In the genomic region with DNA sequence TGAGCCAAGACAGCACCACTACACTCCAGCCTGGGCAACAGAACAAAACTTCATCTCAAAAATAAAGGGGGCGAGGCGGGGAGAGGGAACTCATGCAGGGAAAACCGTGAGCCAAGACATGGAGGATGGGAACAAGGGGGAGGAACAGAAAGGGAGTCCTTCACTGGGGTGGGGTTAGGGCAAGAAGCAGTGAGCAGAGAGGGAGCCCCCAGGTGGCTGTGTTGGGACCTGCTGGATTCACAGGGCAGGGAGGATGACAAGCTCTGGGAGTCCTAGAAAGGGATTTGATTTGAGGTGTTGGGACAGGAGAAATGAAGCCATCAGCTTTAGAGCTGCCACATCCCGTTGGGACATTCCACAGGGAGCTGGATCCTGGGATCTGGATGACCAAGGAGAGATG, we compare ENCODE assay signal across 17 cellular contexts.
A peak's percentile ranks its signal among the peaks of the same experiment; 100 is the strongest.
DNase-seq lines count a peak whose midpoint lies in the region; ATAC-seq and TF ChIP-seq lines count a peak whose summit lies in the region.
"Had no signal": no experiment of that assay in that cellular context is flagged by ENCODE, and none has a peak within 500 bp of the region (broad histone marks: within the 10 kb centered on the region; RNA-seq: fewer than 3 reads in every experiment).

No MANE protein-coding gene starts in this region.

- H3K4me1 ChIP-seq in BE2C (no peaks in the 10 kb centered on the region), heart right ventricle (no peaks in the 10 kb centered on the region)
- H3K4me1 ChIP-seq: SJCRH30, tibial artery had no signal

- intact Hi-C loops in heart right ventricle (cut with DNase I): no loop called here

- TF ChIP-seq POLR2A in NB4 (IDR thresholded peaks at IDR 0.05; ENCODE audit: extremely low read depth, insufficient read length): no peak

- H3K27me3 ChIP-seq in BE2C: no peaks in the 10 kb centered on the region
- peaks cover 0 to 7% (median 0%) of the 10 kb centered on the region in 7 donors for H3K27me3 ChIP-seq in heart right ventricle
- H3K27me3 ChIP-seq: tibial artery had no signal

- WGBS in heart right ventricle, 2 donors: 81 to 84% methylated on average over 4 of the region's 4 CpGs

- TF ChIP-seq CTCF in BE2C (IDR thresholded peaks at IDR 0.05; ENCODE audit: low read depth, low read length) (peak; percentile 33; the same call in 1 of the 2 replicates), GM10266 (IDR thresholded peaks at IDR 0.05; ENCODE audit: control insufficient read depth, insufficient read depth, low read depth, missing control alignments) (peak; percentile 25), NB4 (IDR thresholded peaks at IDR 0.05; ENCODE audit: low read depth, low read length) (peak; percentile 37), heart right ventricle (IDR thresholded peaks at IDR 0.05) (peak in 1 of 9 donors; percentile 7)

- DNase-seq in BE2C (no peak), GM10266 (ENCODE audit: extremely low spot score) (no peak), NB4 (ENCODE audit: low read depth) (no peak), dermis blood vessel endothelial cell (peak; percentile 9), heart right ventricle (no peak), OCI-M1 (lab: John Stamatoyannopoulos, UW) (no peak)
- DNase-seq: effector memory CD8-positive, alpha-beta T cell; foreskin melanocyte; GDM1; NCI-H2081 treated with DMSO at 0.1 percent for 48 hours; NCI-H748 treated with DMSO at 0.1 percent for 48 hours; nephron progenitor cell; retina; tibial artery had no signal

- no peaks in the 10 kb centered on the region for H3K36me3 ChIP-seq in BE2C
- no peaks in the 10 kb centered on the region for H3K36me3 ChIP-seq in heart right ventricle
- H3K36me3 ChIP-seq: SJCRH30, tibial artery had no signal

- H3K4me3 ChIP-seq in BE2C (ENCODE audit: low read depth, low read length) (no peak overlapping the region), NB4 (ENCODE audit: low read depth, low read length) (no peak overlapping the region), heart right ventricle (no peak overlapping the region)
- H3K4me3 ChIP-seq: SJCRH30, tibial artery had no signal

- ATAC-seq in HG02642 (IDR thresholded peaks at IDR 0.05; ENCODE audit: poor library complexity, unreplicated experiment) (no peak), HG02623 (IDR thresholded peaks at IDR 0.05; ENCODE audit: unreplicated experiment) (no peak), heart right ventricle (no peak)
- ATAC-seq: effector memory CD8-positive, alpha-beta T cell had no signal

- H3K9me3 ChIP-seq in BE2C (no peaks in the 10 kb centered on the region), heart right ventricle (no peaks in the 10 kb centered on the region)
- H3K9me3 ChIP-seq: SJCRH30, tibial artery had no signal

- no peak overlapping the region for H3K27ac ChIP-seq in heart right ventricle
- H3K27ac ChIP-seq: SJCRH30, tibial artery had no signal
